33 cellular contexts compared by ENCODE assay signal in genomic region chr5:21687621-21688020, GRCh38.
"Had no signal": no experiment of that assay in that cellular context is flagged by ENCODE, and none has a peak within 500 bp of the region (broad histone marks: within the 10 kb centered on the region; RNA-seq: fewer than 3 reads in every experiment).

No MANE protein-coding gene starts in this region.

- H3K9me3 ChIP-seq: MG63 had no signal

- H3K4me2 ChIP-seq: KMS-11 had no signal

- H3K27ac ChIP-seq: KMS-11 had no signal

- H3K4me3 ChIP-seq: MG63 had no signal

- DNase-seq: Karpas-422, Kasumi-1, KG1, MG63, MM.1S, MV-4-11, NCI-H1048, NCI-H1092, NCI-H1092 treated with DMSO at 0.1 percent for 48 hours, NCI-H1105, NCI-H1105 treated with DMSO at 0.1 percent for 48 hours, NCI-H1417 treated with DMSO at 0.1 percent for 48 hours, NCI-H1436, NCI-H1436 treated with DMSO at 0.1 percent for 48 hours, NCI-H146, NCI-H1694, NCI-H1694 treated with DMSO at 0.1 percent for 48 hours, NCI-H187, NCI-H187 treated with DMSO at 0.1 percent for 48 hours, NCI-H1930, NCI-H2029, NCI-H2029 treated with DMSO at 0.1 percent for 48 hours, NCI-H2081, NCI-H2081 treated with DMSO at 0.1 percent for 48 hours, NCI-H2107, NCI-H2171, NCI-H2171 treated with DMSO at 0.1 percent for 48 hours, NCI-H2227 treated with DMSO at 0.1 percent for 48 hours, NCI-H226, NCI-H345, NCI-H446, NCI-H446 treated with DMSO at 0.1 percent for 48 hours had no signal

- H3K9ac ChIP-seq: KMS-11 had no signal

- H3K27me3 ChIP-seq: MG63 had no signal

- H3K36me3 ChIP-seq: MG63 had no signal
